Comparison of ENCODE assay signal across 18 cellular contexts in the genomic region with DNA sequence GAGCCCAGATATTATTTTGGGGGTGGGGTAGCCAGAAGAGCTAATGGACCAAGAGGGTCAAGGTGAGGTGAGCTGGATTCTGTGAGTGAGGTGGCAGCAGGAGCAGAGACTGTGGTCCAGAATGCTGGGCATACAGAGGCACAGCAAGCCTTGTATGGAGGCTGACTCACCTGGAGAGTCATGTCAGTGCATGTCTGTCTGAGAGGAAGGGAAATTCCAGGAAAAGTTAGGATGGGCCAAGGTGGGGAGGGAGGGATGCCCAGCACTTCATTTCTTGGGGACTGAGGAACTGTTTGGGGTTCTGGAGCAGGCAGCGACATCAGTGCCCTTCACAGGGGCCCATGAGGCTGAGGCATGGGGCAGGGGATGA. TPM values are rescaled to one million over a fixed set of nuclear protein-coding genes. Genes with fewer than 3 reads are reported as not detected.
DNase-seq lines count a peak whose midpoint lies in the region; ATAC-seq and TF ChIP-seq lines count a peak whose summit lies in the region.
"Had no signal": no experiment of that assay in that cellular context is flagged by ENCODE, and none has a peak within 500 bp of the region (broad histone marks: within the 10 kb centered on the region; RNA-seq: fewer than 3 reads in every experiment).

No MANE protein-coding gene starts in this region.

- no peaks in the 10 kb centered on the region for H3K9me2 ChIP-seq in SK-N-SH

- POLR2A ChIA-PET in SK-N-SH (lab: Yijun Ruan, JAX): no interaction called here
- POLR2A ChIA-PET in HEK293T (lab: Yijun Ruan, JAX): no interaction called here

- no peaks in the 10 kb centered on the region for H3K36me3 Mint-ChIP-seq in HFFc6 (ENCODE audit: low read depth)
- H3K36me3 Mint-ChIP-seq in activated T-helper 17 cell treated with anti-CD3 and anti-CD28 coated beads, Interleukin-2, amount 50 U/mL, for 72 hours (ENCODE audit: low read depth): peaks cover 50% of the 10 kb centered on the region

- no peaks in the 10 kb centered on the region for H3K79me2 ChIP-seq in SK-N-SH (ENCODE audit: insufficient read depth)

- DNase-seq in SK-N-SH (no peak), HFFc6 (no peak), kidney glomerular epithelial cell (lab: John Stamatoyannopoulos, UW) (peak; percentile 56), HEK293T (ENCODE audit: extremely low spot score) (no peak), KG1 (lab: John Stamatoyannopoulos, UW) (no peak), germinal center (ENCODE audit: low spot score) (no peak)
- DNase-seq: 8988T; Calu3; left colon; NCI-H1930; nephron progenitor cell; stimulated activated CD4-positive, alpha-beta T cell treated with anti-CD3 and anti-CD28 coated beads, Interleukin-2, amount 100 ng/mL, for 48 hours; T-cell had no signal

- no peak overlapping the region for H3K4me3 ChIP-seq in SK-N-SH (ENCODE audit: low read depth in 2 of 2, low read length in 1 of 2)
- H3K4me3 ChIP-seq: BLaER1, skin epidermis had no signal

- H3K9me3 ChIP-seq in SK-N-SH: no peaks in the 10 kb centered on the region
- H3K9me3 ChIP-seq: BLaER1 had no signal

- H3K27ac Mint-ChIP-seq in HFFc6: peak overlapping the region; percentile 52
- H3K27ac Mint-ChIP-seq in activated T-helper 17 cell treated with anti-CD3 and anti-CD28 coated beads, Interleukin-2, amount 50 U/mL, for 72 hours: peak overlapping the region; percentile 59
- H3K27ac Mint-ChIP-seq: nephron progenitor cell, T-cell had no signal

- no peak for TF ChIP-seq EP300 in SK-N-SH (IDR thresholded peaks at IDR 0.05; ENCODE audit: borderline replicate concordance in 1 of 2, low read depth in 1 of 2, low read length in 1 of 2)

- no peak overlapping the region for H3K4me3 Mint-ChIP-seq in HFFc6
- no peak overlapping the region for H3K4me3 Mint-ChIP-seq in activated T-helper 17 cell treated with anti-CD3 and anti-CD28 coated beads, Interleukin-2, amount 50 U/mL, for 72 hours
- H3K4me3 Mint-ChIP-seq: IgD-negative memory B cell, nephron progenitor cell, T-cell had no signal

- no peak for TF ChIP-seq RAD21 in SK-N-SH (IDR thresholded peaks at IDR 0.05; ENCODE audit: low read length)

- peaks cover 3% of the 10 kb centered on the region for H3F3A ChIP-seq in SK-N-SH (replicated peaks; ENCODE audit: insufficient read depth)

- no peaks in the 10 kb centered on the region for H3K9me3 Mint-ChIP-seq in HFFc6
- H3K9me3 Mint-ChIP-seq in activated T-helper 17 cell treated with anti-CD3 and anti-CD28 coated beads, Interleukin-2, amount 50 U/mL, for 72 hours: no peaks in the 10 kb centered on the region
- H3K9me3 Mint-ChIP-seq: IgD-negative memory B cell, nephron progenitor cell, T-cell had no signal

- TF ChIP-seq CTCF in SK-N-SH (IDR thresholded peaks at IDR 0.05) (no peak), HFFc6 (IDR thresholded peaks at IDR 0.05) (no peak)

- no peak overlapping the region for H3K27ac ChIP-seq in SK-N-SH (ENCODE audit: low read depth in 2 of 2, low read length in 1 of 2)
- H3K27ac ChIP-seq: BLaER1 had no signal

- 0 out of 2 replicates have a peak overlapping the region, but pooled peaks have one; percentile 37 for H3K4me2 ChIP-seq in SK-N-SH
- H3K4me2 ChIP-seq: BLaER1 had no signal

- no peak overlapping the region for H3K9ac ChIP-seq in SK-N-SH
- H3K9ac ChIP-seq: BLaER1 had no signal

- no peaks in the 10 kb centered on the region for H4K20me1 ChIP-seq in SK-N-SH (ENCODE audit: insufficient read depth)

- H3K4me1 Mint-ChIP-seq in HFFc6 (ENCODE audit: low read depth): peaks cover 22% of the 10 kb centered on the region
- H3K4me1 Mint-ChIP-seq in activated T-helper 17 cell treated with anti-CD3 and anti-CD28 coated beads, Interleukin-2, amount 50 U/mL, for 72 hours: peaks cover 7% of the 10 kb centered on the region

- 100% methylated on average over 1 of the region's 1 CpG for WGBS in SK-N-SH (ENCODE audit: low lambda C conversion rate)

- no peaks in the 10 kb centered on the region for H3K27me3 Mint-ChIP-seq in HFFc6 (ENCODE audit: insufficient read depth)
- H3K27me3 Mint-ChIP-seq in activated T-helper 17 cell treated with anti-CD3 and anti-CD28 coated beads, Interleukin-2, amount 50 U/mL, for 72 hours: no peaks in the 10 kb centered on the region
- H3K27me3 Mint-ChIP-seq: IgD-negative memory B cell, T-cell had no signal

- H3K36me3 ChIP-seq in SK-N-SH (replicated peaks in 1 of 2; ENCODE audit: control insufficient read depth in 1 of 2, insufficient read depth in 2 of 2, low read length in 1 of 2): peaks cover 0 to 8% of the 10 kb centered on the region in 2 experiments

- no peaks in the 10 kb centered on the region for H3K27me3 ChIP-seq in SK-N-SH (ENCODE audit: insufficient read depth)
- H3K27me3 ChIP-seq: BLaER1 had no signal

- no peak for ATAC-seq in SK-N-SH treated with all-trans-retinoic acid at 6 μM for 48 hours
- peak; percentile 45 for ATAC-seq in activated T-helper 17 cell treated with anti-CD3 and anti-CD28 coated beads, Interleukin-2, amount 50 U/mL, for 72 hours (replicated peaks)
- ATAC-seq: left colon, T-cell had no signal

- H2AFZ ChIP-seq in SK-N-SH (ENCODE audit: low read depth): no peak overlapping the region

- H3K4me1 ChIP-seq in SK-N-SH (ENCODE audit: control insufficient read depth in 1 of 2, insufficient read depth in 2 of 2, low read depth in 1 of 2, low read length in 1 of 2): peaks cover 0 to 7% of the 10 kb centered on the region in 2 experiments; a peak in 1 of 4 replicates

- CTCF ChIA-PET in SK-N-SH (lab: Yijun Ruan, JAX): interaction anchor here (6.0 kb wide), 1 partner anchor 13 kb away, joined by 60 read pairs; no protein-coding TSS in a partner anchor
- CTCF ChIA-PET in HEK293T (lab: Yijun Ruan, JAX): no interaction called here

TF ChIP-seq in SK-N-SH, 30 proteins besides CTCF, POLR2A, EP300 and RAD21 (continues in another document):
- TF ChIP-seq TCF12 (IDR thresholded peaks at IDR 0.05) (no peak), GATA2 (CRISPR knock-in tag; IDR thresholded peaks at IDR 0.05) (no peak), MEF2A (IDR thresholded peaks at IDR 0.05; ENCODE audit: borderline replicate concordance, low read depth) (no peak), EZH2phosphoT487 (IDR thresholded peaks at IDR 0.05; ENCODE audit: borderline replicate concordance, low read depth) (no peak)
- TF ChIP-seq, protein P1, sequence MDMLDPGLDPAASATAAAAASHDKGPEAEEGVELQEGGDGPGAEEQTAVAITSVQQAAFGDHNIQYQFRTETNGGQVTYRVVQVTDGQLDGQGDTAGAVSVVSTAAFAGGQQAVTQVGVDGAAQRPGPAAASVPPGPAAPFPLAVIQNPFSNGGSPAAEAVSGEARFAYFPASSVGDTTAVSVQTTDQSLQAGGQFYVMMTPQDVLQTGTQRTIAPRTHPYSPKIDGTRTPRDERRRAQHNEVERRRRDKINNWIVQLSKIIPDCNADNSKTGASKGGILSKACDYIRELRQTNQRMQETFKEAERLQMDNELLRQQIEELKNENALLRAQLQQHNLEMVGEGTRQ (IDR thresholded peaks at IDR 0.05; ENCODE audit: borderline replicate concordance, low read depth, low read length): no peak

TF ChIP-seq in SK-N-SH treated with all-trans-retinoic acid at 6 μM for 48 hours, 23 proteins besides CTCF, POLR2A, EP300 and RAD21 (continues in another document):
- no peak for TF ChIP-seq ESRRG (CRISPR knock-in tag; IDR thresholded peaks at IDR 0.05)
- TF ChIP-seq ZFP30 (CRISPR knock-in tag; IDR thresholded peaks at IDR 0.05): no peak
- TF ChIP-seq CSDC2 (CRISPR knock-in tag; IDR thresholded peaks at IDR 0.05): no peak

TF ChIP-seq in HEK293T, 16 proteins besides CTCF, POLR2A, EP300 and RAD21 (continues in another document):
- TF ChIP-seq CTBP1 (IDR thresholded peaks at IDR 0.05; ENCODE audit: borderline replicate concordance) (no peak), ARNT (IDR thresholded peaks at IDR 0.05) (no peak), SP1 (IDR thresholded peaks at IDR 0.05) (no peak), LEF1 (IDR thresholded peaks at IDR 0.05; ENCODE audit: borderline replicate concordance) (no peak), BHLHE40 (IDR thresholded peaks at IDR 0.05; ENCODE audit: borderline replicate concordance) (no peak), TARDBP (IDR thresholded peaks at IDR 0.05) (no peak), ZNF384 (IDR thresholded peaks at IDR 0.05) (no peak), FOXK2 (IDR thresholded peaks at IDR 0.05) (no peak), HDGF (IDR thresholded peaks at IDR 0.05; ENCODE audit: borderline replicate concordance) (no peak), L3MBTL2 (conservative IDR thresholded peaks at IDR 0.05) (no peak), FOXM1 (IDR thresholded peaks at IDR 0.05; ENCODE audit: borderline replicate concordance) (no peak), SUZ12 (IDR thresholded peaks at IDR 0.05) (no peak)
- TF ChIP-seq, protein P2, sequence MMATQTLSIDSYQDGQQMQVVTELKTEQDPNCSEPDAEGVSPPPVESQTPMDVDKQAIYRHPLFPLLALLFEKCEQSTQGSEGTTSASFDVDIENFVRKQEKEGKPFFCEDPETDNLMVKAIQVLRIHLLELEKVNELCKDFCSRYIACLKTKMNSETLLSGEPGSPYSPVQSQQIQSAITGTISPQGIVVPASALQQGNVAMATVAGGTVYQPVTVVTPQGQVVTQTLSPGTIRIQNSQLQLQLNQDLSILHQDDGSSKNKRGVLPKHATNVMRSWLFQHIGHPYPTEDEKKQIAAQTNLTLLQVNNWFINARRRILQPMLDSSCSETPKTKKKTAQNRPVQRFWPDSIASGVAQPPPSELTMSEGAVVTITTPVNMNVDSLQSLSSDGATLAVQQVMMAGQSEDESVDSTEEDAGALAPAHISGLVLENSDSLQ (IDR thresholded peaks at IDR 0.05): no peak

RNA-seq across cellular contexts. Expression of a gene that starts 21.1 kb away (rescaled TPM):
- 0.82 and 0.96 TPM in 2 replicates for polyA plus RNA-seq in SK-N-SH (2012; rRNA removed)
- polyA plus RNA-seq in SK-N-SH (2012; cell fraction: cytosol; rRNA removed): 0.50 and 0.71 TPM in 2 replicates
- polyA plus RNA-seq in SK-N-SH (2012; cell fraction: nucleus; rRNA removed): 2.5 and 2.6 TPM in 2 replicates
- total RNA-seq in HFFc6 (2021; fragmentation: NEBNext Ultra II Directional; extraction: Animal tissue kit (Norgen Biotek cat#: 25700)): 1 to 10 TPM; 4.3 to 5.7 (median 4.5) TPM
- 10 to 100 TPM in 1 of 2 donors, 1 to 10 TPM in 1; 6.2 to 23.7 TPM for total RNA-seq in activated T-helper 17 cell treated with anti-CD3 and anti-CD28 coated beads, Interleukin-2, amount 50 U/mL, for 72 hours

RNA-seq across cellular contexts. Expression of a gene that starts 27.5 kb away (rescaled TPM):
- 3.6 and 4.4 TPM in 2 replicates for polyA plus RNA-seq in SK-N-SH (2012; rRNA removed)
- polyA plus RNA-seq in SK-N-SH (2012; cell fraction: cytosol; rRNA removed): 2.3 and 3.6 TPM in 2 replicates
- 11.1 and 18.1 TPM in 2 replicates for polyA plus RNA-seq in SK-N-SH (2012; cell fraction: nucleus; rRNA removed)
- total RNA-seq in HFFc6 (2021; fragmentation: NEBNext Ultra II Directional; extraction: Animal tissue kit (Norgen Biotek cat#: 25700)): 1 to 10 TPM in 2 of 6 experiments, under 1 TPM in 4; 0.47 to 1.0 (median 0.82) TPM
- 1 to 10 TPM; 1.3 to 4.8 TPM for total RNA-seq in activated T-helper 17 cell treated with anti-CD3 and anti-CD28 coated beads, Interleukin-2, amount 50 U/mL, for 72 hours

RNA-seq across cellular contexts. Expression of a gene that starts 53.0 kb away (rescaled TPM):
- polyA plus RNA-seq in SK-N-SH (2012; rRNA removed): 9.7 and 15.0 TPM in 2 replicates
- 10.3 and 11.6 TPM in 2 replicates for polyA plus RNA-seq in SK-N-SH (2012; cell fraction: cytosol; rRNA removed)
- 11.8 and 14.0 TPM in 2 replicates for polyA plus RNA-seq in SK-N-SH (2012; cell fraction: nucleus; rRNA removed)
- total RNA-seq in HFFc6 (2021; fragmentation: NEBNext Ultra II Directional; extraction: Animal tissue kit (Norgen Biotek cat#: 25700)): 10 to 100 TPM; 15.7 to 21.7 (median 17.6) TPM
- total RNA-seq in activated T-helper 17 cell treated with anti-CD3 and anti-CD28 coated beads, Interleukin-2, amount 50 U/mL, for 72 hours: 1 to 10 TPM; 3.4 to 7.2 TPM
